ENCODE assay signal across 24 cellular contexts in genomic region chr9:14380061-14380836, GRCh38.
DNase-seq lines count a peak whose midpoint lies in the region; ATAC-seq and TF ChIP-seq lines count a peak whose summit lies in the region.
"Had no signal": no experiment of that assay in that cellular context is flagged by ENCODE, and none has a peak within 500 bp of the region (broad histone marks: within the 10 kb centered on the region; RNA-seq: fewer than 3 reads in every experiment).

No MANE protein-coding gene starts in this region.

- no peak overlapping the region for H3K23ac ChIP-seq in mesenchymal stem cell (ENCODE audit: low read length in 2 of 2)

- H4K91ac ChIP-seq in mesenchymal stem cell (ENCODE audit: low read length), result no peak overlapping the region

- intact Hi-C loops in activated CD4-positive, alpha-beta memory T cell treated with anti-CD3 and anti-CD28 coated beads for 36 hours (cut with micrococcal nuclease), result no loop called here

- no peak overlapping the region for H3K18ac ChIP-seq in mesenchymal stem cell (ENCODE audit: low read depth in 1 of 2, low read length in 2 of 2)

- H2AK5ac ChIP-seq in mesenchymal stem cell (ENCODE audit: low read length, severe bottlenecking), result no peak overlapping the region

- H2BK120ac ChIP-seq in mesenchymal stem cell (ENCODE audit: low read depth, low read length), result no peak overlapping the region

- H3K9me3 ChIP-seq in mesenchymal stem cell (ENCODE audit: control insufficient read depth, low read length), result peaks cover 4% of the 10 kb centered on the region
- H3K9me3 ChIP-seq: Peyer's patch, SK-N-SH had no signal

- peak overlapping the region; percentile 75 for H4K8ac ChIP-seq in mesenchymal stem cell (ENCODE audit: low read length)

- no peak overlapping the region for H3K27ac Mint-ChIP-seq in activated CD4-positive, alpha-beta memory T cell treated with anti-CD3 and anti-CD28 coated beads for 36 hours
- H3K27ac Mint-ChIP-seq in mesothelial cell of epicardium, result no peak overlapping the region
- H3K27ac Mint-ChIP-seq: IgD-negative memory B cell had no signal

- peak overlapping the region in 1 of 2 experiments; percentile 54 for H2BK12ac ChIP-seq in mesenchymal stem cell (ENCODE audit: low read length in 2 of 2)

- no peak overlapping the region for H3K4me3 Mint-ChIP-seq in activated CD4-positive, alpha-beta memory T cell treated with anti-CD3 and anti-CD28 coated beads for 36 hours
- H3K4me3 Mint-ChIP-seq in mesothelial cell of epicardium, result no peak overlapping the region
- H3K4me3 Mint-ChIP-seq: IgD-negative memory B cell had no signal

- H2BK5ac ChIP-seq in mesenchymal stem cell (ENCODE audit: low read depth, low read length, poor library complexity, severe bottlenecking), result no peak overlapping the region

- no peaks in the 10 kb centered on the region for H3K9me3 Mint-ChIP-seq in activated CD4-positive, alpha-beta memory T cell treated with anti-CD3 and anti-CD28 coated beads for 36 hours
- no peaks in the 10 kb centered on the region for H3K9me3 Mint-ChIP-seq in mesothelial cell of epicardium

- H3K36me3 ChIP-seq in mesenchymal stem cell (ENCODE audit: control insufficient read depth in 1 of 2, insufficient read depth in 2 of 2, low read depth in 1 of 2, low read length in 2 of 2), result no peaks in the 10 kb centered on the region
- H3K36me3 ChIP-seq: Peyer's patch had no signal

- in situ Hi-C loops in GM13976 (cut with MboI; ENCODE audit: low sequenced_read_pairs, unreplicated experiment), result no loop called here

- CTCF ChIA-PET in activated CD4-positive, alpha-beta memory T cell treated with anti-CD3 and anti-CD28 coated beads for 36 hours (lab: Charles Lee), result no interaction called here

- H3K4ac ChIP-seq in mesenchymal stem cell (ENCODE audit: low read depth in 1 of 2, low read length in 2 of 2), result no peak overlapping the region

- H3K4me3 ChIP-seq in mesenchymal stem cell (ENCODE audit: insufficient read depth in 1 of 2, low read depth in 1 of 2, low read length in 2 of 2), result no peak overlapping the region
- H3K4me3 ChIP-seq: Peyer's patch had no signal

- WGBS in mesenchymal stem cell, result 47% methylated on average over 1 of the region's 3 CpGs

- no peaks in the 10 kb centered on the region for H3K4me1 ChIP-seq in mesenchymal stem cell (ENCODE audit: control insufficient read depth, insufficient read depth, low read depth, low read length)
- H3K4me1 ChIP-seq: Peyer's patch had no signal

- ATAC-seq in GM18868 (IDR thresholded peaks at IDR 0.05; ENCODE audit: unreplicated experiment), result peak; percentile 50
- ATAC-seq: HCT116 had no signal

- no peaks in the 10 kb centered on the region for H3K79me1 ChIP-seq in mesenchymal stem cell (replicated peaks; ENCODE audit: low read length, poor library complexity, severe bottlenecking)

- H3K14ac ChIP-seq in mesenchymal stem cell (ENCODE audit: low read length in 2 of 2), result no peak overlapping the region

- H3K4me1 Mint-ChIP-seq in activated CD4-positive, alpha-beta memory T cell treated with anti-CD3 and anti-CD28 coated beads for 36 hours (ENCODE audit: low read depth), result no peaks in the 10 kb centered on the region
- peaks cover 54% of the 10 kb centered on the region for H3K4me1 Mint-ChIP-seq in mesothelial cell of epicardium

- H2BK15ac ChIP-seq in mesenchymal stem cell (ENCODE audit: low read depth, poor library complexity, severe bottlenecking), result no peak overlapping the region

- TF ChIP-seq CTCF in VCaP (conservative IDR thresholded peaks at IDR 0.05) (no peak), GM13976 (IDR thresholded peaks at IDR 0.05; ENCODE audit: borderline replicate concordance, control extremely low read depth, extremely low read depth, insufficient read depth, missing control alignments) (no peak), mesothelial cell of epicardium (IDR thresholded peaks at IDR 0.05; ENCODE audit: unreplicated experiment) (no peak)

- peak; percentile 25 for DNase-seq in NCI-H146 treated with DMSO at 0.1 percent for 48 hours (lab: John Stamatoyannopoulos, UW; ENCODE audit: unreplicated experiment)
- DNase-seq in mesenchymal stem cell, result no peak
- DNase-seq in GM13976 (ENCODE audit: low spot score), result no peak
- no peak for DNase-seq in activated CD4-positive, alpha-beta memory T cell treated with anti-CD3 and anti-CD28 coated beads for 36 hours
- no peak for DNase-seq in mesothelial cell of epicardium (ENCODE audit: low spot score in 2 of 2, unreplicated experiment in 2 of 2)
- DNase-seq in NCI-H2196 (lab: John Stamatoyannopoulos, UW; ENCODE audit: unreplicated experiment), result no peak
- DNase-seq: Calu3, NCI-H1048, NCI-H1417 treated with DMSO at 0.1 percent for 48 hours, NCI-H187 treated with DMSO at 0.1 percent for 48 hours, NCI-H446 treated with DMSO at 0.1 percent for 48 hours, NCI-H526, NCI-H82, OCI-M1, Peyer's patch, SIG-M5, SK-N-SH, SW 1271 had no signal

- no peak overlapping the region for H3K9ac ChIP-seq in mesenchymal stem cell (ENCODE audit: low read length)
- H3K9ac ChIP-seq: KMS-11, SK-N-SH had no signal

- H3K27me3 ChIP-seq in mesenchymal stem cell (ENCODE audit: control insufficient read depth in 1 of 2, insufficient read depth in 1 of 2, low read length in 2 of 2), result no peaks in the 10 kb centered on the region
- H3K27me3 ChIP-seq: Peyer's patch had no signal

- POLR2A ChIA-PET in activated CD4-positive, alpha-beta memory T cell treated with anti-CD3 and anti-CD28 coated beads for 36 hours (lab: Charles Lee), result no interaction called here

- H3K27me3 Mint-ChIP-seq in activated CD4-positive, alpha-beta memory T cell treated with anti-CD3 and anti-CD28 coated beads for 36 hours, result peaks cover 7% of the 10 kb centered on the region
- no peaks in the 10 kb centered on the region for H3K27me3 Mint-ChIP-seq in mesothelial cell of epicardium (ENCODE audit: low read depth)

- no peak overlapping the region for H2AFZ ChIP-seq in mesenchymal stem cell (ENCODE audit: low read depth, low read length)

- H3K36me3 Mint-ChIP-seq in activated CD4-positive, alpha-beta memory T cell treated with anti-CD3 and anti-CD28 coated beads for 36 hours, result no peaks in the 10 kb centered on the region
- H3K36me3 Mint-ChIP-seq in mesothelial cell of epicardium, result no peaks in the 10 kb centered on the region

- no peak overlapping the region for H3K4me2 ChIP-seq in mesenchymal stem cell (ENCODE audit: low read length, poor library complexity, severe bottlenecking)
- H3K4me2 ChIP-seq: KMS-11, SK-N-SH had no signal

- H3K27ac ChIP-seq in VCaP, result peak overlapping the region; percentile 63
- H3K27ac ChIP-seq in mesenchymal stem cell (ENCODE audit: low read length, poor library complexity, severe bottlenecking), result no peak overlapping the region
- H3K27ac ChIP-seq: HL-60, KMS-11, Peyer's patch had no signal
